In genomic region chr18:9742588-9743131, GRCh38 we compare ENCODE assay signal across 9 cellular contexts. TPM values are rescaled to one million over a fixed set of nuclear protein-coding genes. Genes with fewer than 3 reads are reported as not detected.
DNase-seq lines count a peak whose midpoint lies in the region; ATAC-seq, FAIRE-seq and TF ChIP-seq lines count a peak whose summit lies in the region.
"Had no signal": no experiment of that assay in that cellular context is flagged by ENCODE, and none has a peak within 500 bp of the region (broad histone marks: within the 10 kb centered on the region; RNA-seq: fewer than 3 reads in every experiment).

No MANE protein-coding gene starts in this region.

- peak overlapping the region in 2 of 3 experiments; percentile 94 to 97; a peak in 4 of 7 replicates for H3K27ac Mint-ChIP-seq in H9
- peak overlapping the region; percentile 99 for H3K27ac Mint-ChIP-seq in astrocyte (ENCODE audit: unreplicated experiment)
- no peak overlapping the region for H3K27ac Mint-ChIP-seq in activated naive CD4-positive, alpha-beta T cell treated with anti-CD3 and anti-CD28 coated beads, Interleukin-2, amount 50 U/mL, for 72 hours
- H3K27ac Mint-ChIP-seq in T-helper 2 cell treated with Interferon-gamma antibody and Interleukin-4, amounts not matched to agents 5 μg/mL and 100 μg/mL, for 36 hours: no peak overlapping the region

- no peak overlapping the region for H3K56ac ChIP-seq in H9 (ENCODE audit: insufficient read length, low read depth, low read length)

- no peak overlapping the region for H2BK120ac ChIP-seq in H9 (ENCODE audit: low read depth, low read length, poor library complexity, severe bottlenecking)

- H3K36me3 Mint-ChIP-seq in H9 (ENCODE audit: insufficient read depth in 1 of 3, low read depth in 3 of 3): no peaks in the 10 kb centered on the region
- H3K36me3 Mint-ChIP-seq in astrocyte (ENCODE audit: low read depth, unreplicated experiment): peaks cover 5% of the 10 kb centered on the region
- peaks cover 0 to 4% of the 10 kb centered on the region in 2 donors for H3K36me3 Mint-ChIP-seq in activated naive CD4-positive, alpha-beta T cell treated with anti-CD3 and anti-CD28 coated beads, Interleukin-2, amount 50 U/mL, for 72 hours
- no peaks in the 10 kb centered on the region for H3K36me3 Mint-ChIP-seq in T-helper 2 cell treated with Interferon-gamma antibody and Interleukin-4, amounts not matched to agents 5 μg/mL and 100 μg/mL, for 36 hours (ENCODE audit: low read depth)

- ATAC-seq in sciatic nerve: peak; percentile 61
- ATAC-seq in activated naive CD4-positive, alpha-beta T cell treated with anti-CD3 and anti-CD28 coated beads, Interleukin-2, amount 50 U/mL, for 72 hours: no peak

- no peak overlapping the region for H3T11ph ChIP-seq in H9 (ENCODE audit: low read length)

- H3K27me3 ChIP-seq in H9 (ENCODE audit: insufficient read depth, low read length): no peaks in the 10 kb centered on the region
- H3K27me3 ChIP-seq in astrocyte (ENCODE audit: insufficient read depth, low read length): no peaks in the 10 kb centered on the region
- H3K27me3 ChIP-seq in iPS-20b (ENCODE audit: insufficient read depth, low read length): no peaks in the 10 kb centered on the region

- H3K27me3 Mint-ChIP-seq in H9 (ENCODE audit: low read depth): no peaks in the 10 kb centered on the region
- no peaks in the 10 kb centered on the region for H3K27me3 Mint-ChIP-seq in astrocyte (ENCODE audit: low read depth, unreplicated experiment)
- H3K27me3 Mint-ChIP-seq in T-helper 2 cell treated with Interferon-gamma antibody and Interleukin-4, amounts not matched to agents 5 μg/mL and 100 μg/mL, for 36 hours (ENCODE audit: low read depth): peaks cover 44% of the 10 kb centered on the region

- H3K4me1 ChIP-seq in H9 (ENCODE audit: insufficient read depth, low read length): peaks cover 14% of the 10 kb centered on the region; the same call in 1 of the 2 replicates
- peaks cover 43% of the 10 kb centered on the region for H3K4me1 ChIP-seq in astrocyte (ENCODE audit: insufficient read depth, low read length)
- peaks cover 32% of the 10 kb centered on the region for H3K4me1 ChIP-seq in iPS-20b (ENCODE audit: insufficient read depth, low read length)

- DNase-seq in H9: no peak
- DNase-seq in astrocyte (ENCODE audit: low read depth): peak; percentile 75
- DNase-seq in sciatic nerve (ENCODE audit: low spot score): no peak
- DNase-seq in activated naive CD4-positive, alpha-beta T cell treated with anti-CD3 and anti-CD28 coated beads, Interleukin-2, amount 50 U/mL, for 72 hours (ENCODE audit: low spot score in 2 of 2): no peak
- no peak for DNase-seq in NCI-H524 (lab: John Stamatoyannopoulos, UW)
- no peak for DNase-seq in T-helper 2 cell treated with Interferon-gamma antibody and Interleukin-4, amounts not matched to agents 5 μg/mL and 100 μg/mL, for 36 hours (ENCODE audit: low spot score)
- DNase-seq in NCI-H226: no peak
- DNase-seq: NCI-H526 had no signal

- FAIRE-seq in astrocyte (lab: Jason Lieb, UNC): no peak

- H4K5ac ChIP-seq in H9 (ENCODE audit: insufficient read length, low read depth, low read length): no peak overlapping the region

- H3K4me1 Mint-ChIP-seq in H9: peaks cover 28 to 35% of the 10 kb centered on the region in 2 experiments
- H3K4me1 Mint-ChIP-seq in astrocyte (ENCODE audit: low read depth, unreplicated experiment): peaks cover 45% of the 10 kb centered on the region
- no peaks in the 10 kb centered on the region for H3K4me1 Mint-ChIP-seq in T-helper 2 cell treated with Interferon-gamma antibody and Interleukin-4, amounts not matched to agents 5 μg/mL and 100 μg/mL, for 36 hours (ENCODE audit: low read depth)

- WGBS in H9 (ENCODE audit: extremely low coverage, insufficient read length, low lambda C conversion rate): no CpG with 5 or more reads among the region's 8 CpGs

- H2BK15ac ChIP-seq in H9 (ENCODE audit: low read depth, low read length): no peak overlapping the region

- no peak overlapping the region for H3K14ac ChIP-seq in H9 (ENCODE audit: insufficient read depth, low read length)

- no peaks in the 10 kb centered on the region for H3K36me3 ChIP-seq in astrocyte (ENCODE audit: insufficient read depth, low read length)
- no peaks in the 10 kb centered on the region for H3K36me3 ChIP-seq in iPS-20b (ENCODE audit: insufficient read depth, low read depth, low read length)

- no peak overlapping the region for H3K23ac ChIP-seq in H9 (ENCODE audit: insufficient read length, low read depth, low read length)

- intact Hi-C loops in sciatic nerve (cut with DNase I): no loop called here

- no peak overlapping the region for H3K18ac ChIP-seq in H9 (ENCODE audit: insufficient read length, low read depth, low read length)

- no peaks in the 10 kb centered on the region for H3K9me3 Mint-ChIP-seq in H9
- no peaks in the 10 kb centered on the region for H3K9me3 Mint-ChIP-seq in astrocyte (ENCODE audit: unreplicated experiment)
- no peaks in the 10 kb centered on the region for H3K9me3 Mint-ChIP-seq in activated naive CD4-positive, alpha-beta T cell treated with anti-CD3 and anti-CD28 coated beads, Interleukin-2, amount 50 U/mL, for 72 hours
- no peaks in the 10 kb centered on the region for H3K9me3 Mint-ChIP-seq in T-helper 2 cell treated with Interferon-gamma antibody and Interleukin-4, amounts not matched to agents 5 μg/mL and 100 μg/mL, for 36 hours

- H3K4me3 Mint-ChIP-seq in H9 (peak overlapping the region; percentile 49 to 53; a peak in 4 of 5 replicates), astrocyte (ENCODE audit: unreplicated experiment) (peak overlapping the region; percentile 2)
- no peak overlapping the region for H3K4me3 Mint-ChIP-seq in T-helper 2 cell treated with Interferon-gamma antibody and Interleukin-4, amounts not matched to agents 5 μg/mL and 100 μg/mL, for 36 hours

- H3K79me2 ChIP-seq in H9 (ENCODE audit: insufficient read depth, low read length) (no peaks in the 10 kb centered on the region), astrocyte (ENCODE audit: insufficient read depth, low read length) (peaks cover 32% of the 10 kb centered on the region)

- peak overlapping the region; percentile 40 for H3K4me3 ChIP-seq in astrocyte (ENCODE audit: insufficient read depth, low read depth, low read length)
- peak overlapping the region; percentile 37; the same call in 1 of the 2 replicates for H3K4me3 ChIP-seq in iPS-20b (ENCODE audit: low read length)

- H2AFZ ChIP-seq in H9 (ENCODE audit: low read length) (no peak overlapping the region), astrocyte (ENCODE audit: low read depth, low read length) (no peak overlapping the region)

- H3K27ac ChIP-seq in H9 (ENCODE audit: insufficient read length, low read depth, low read length) (no peak overlapping the region), astrocyte (ENCODE audit: low read depth, low read length) (peak overlapping the region; percentile 93), iPS-20b (ENCODE audit: low read length) (no peak overlapping the region)

- H3K79me1 ChIP-seq in H9 (ENCODE audit: insufficient read depth, low read depth, low read length, poor library complexity, severe bottlenecking): no peaks in the 10 kb centered on the region

- H4K20me1 ChIP-seq in H9 (ENCODE audit: control insufficient read depth, insufficient read depth, insufficient read length) (no peaks in the 10 kb centered on the region), astrocyte (ENCODE audit: insufficient read depth, low read length) (peaks cover 6% of the 10 kb centered on the region)

- H2BK12ac ChIP-seq in H9 (ENCODE audit: insufficient read length, low read depth, low read length): no peak overlapping the region

- H3K9ac ChIP-seq in H9 (ENCODE audit: extremely low read depth, insufficient read length, low read length): no peak overlapping the region
- H3K9ac ChIP-seq in astrocyte (ENCODE audit: low read length): peak overlapping the region; percentile 71
- peak overlapping the region; percentile 22; the same call in 1 of the 2 replicates for H3K9ac ChIP-seq in iPS-20b (ENCODE audit: low read depth, low read length)

- no peak overlapping the region for H3K4ac ChIP-seq in H9 (ENCODE audit: low read depth, low read length)

- H4K8ac ChIP-seq in H9 (replicated peaks; ENCODE audit: insufficient read length, low read depth, low read length): no peak overlapping the region

- no peak overlapping the region for H2BK20ac ChIP-seq in H9 (ENCODE audit: low read depth, low read length, poor library complexity, severe bottlenecking)

- H4K91ac ChIP-seq in H9 (ENCODE audit: insufficient read length, low read depth, low read length): no peak overlapping the region

- H2AK5ac ChIP-seq in H9 (ENCODE audit: insufficient read length, low read length): no peak overlapping the region

- no peak overlapping the region for H2BK5ac ChIP-seq in H9 (ENCODE audit: insufficient read length, low read length)

- TF ChIP-seq CTCF in H9 (conservative IDR thresholded peaks at IDR 0.05) (no peak), astrocyte (IDR thresholded peaks at IDR 0.05; ENCODE audit: insufficient read depth, low read depth, low read length) (no peak)

- no peaks in the 10 kb centered on the region for H3K23me2 ChIP-seq in H9 (ENCODE audit: insufficient read length, low read depth, low read length, poor library complexity, severe bottlenecking)

- no peaks in the 10 kb centered on the region for H3K9me3 ChIP-seq in H9 (ENCODE audit: control insufficient read depth, low read depth, low read length)
- no peaks in the 10 kb centered on the region for H3K9me3 ChIP-seq in astrocyte (ENCODE audit: insufficient read depth, low read depth, low read length)
- no peaks in the 10 kb centered on the region for H3K9me3 ChIP-seq in iPS-20b (ENCODE audit: insufficient read depth, low read depth, low read length)

- H3K4me2 ChIP-seq in H9 (ENCODE audit: insufficient read depth, insufficient read length, low read length) (no peak overlapping the region), astrocyte (ENCODE audit: low read length) (peak overlapping the region; percentile 77)

RNA-seq across cellular contexts. Expression of gene RAB31, which starts 34.6 kb away (rescaled TPM):
- 20.9 and 22.4 TPM in 2 replicates for total RNA-seq in H9 (2021)
- total RNA-seq in astrocyte: 88.7 and 100 TPM in 2 replicates
- total RNA-seq in sciatic nerve: 53.4 TPM
- total RNA-seq in activated naive CD4-positive, alpha-beta T cell treated with anti-CD3 and anti-CD28 coated beads, Interleukin-2, amount 50 U/mL, for 72 hours: under 1 TPM; 0.36 to 0.99 TPM

Comparison
In these comparisons a context has a peak if more than half of its experiments do, and no peak if none do; other contexts are left out.
1. H3K27ac Mint-ChIP-seq: peak in H9 (2 of 3) and astrocyte (single experiment); none in activated naive CD4-positive, alpha-beta T cell treated with anti-CD3 and anti-CD28 coated beads, Interleukin-2, amount 50 U/mL, for 72 hours (0 of 2) and T-helper 2 cell treated with Interferon-gamma antibody and Interleukin-4, amounts not matched to agents 5 μg/mL and 100 μg/mL, for 36 hours (single experiment).
2. RNA of gene RAB31, which starts 34.6 kb away (total RNA-seq): 88.7 to 100 TPM in astrocyte, 53.4 TPM in sciatic nerve (single experiment) and 20.9 to 22.4 TPM in H9; 0.36 to 0.99 TPM in activated naive CD4-positive, alpha-beta T cell treated with anti-CD3 and anti-CD28 coated beads, Interleukin-2, amount 50 U/mL, for 72 hours; every median in the first group is over 10 times any median in the second.